In genomic region chr1:21265644-21266043, GRCh38 we compare ENCODE assay signal across 29 cellular contexts. TPM values are rescaled to one million over a fixed set of nuclear protein-coding genes. Genes with fewer than 3 reads are reported as not detected.
DNase-seq lines count a peak whose midpoint lies in the region; ATAC-seq and TF ChIP-seq lines count a peak whose summit lies in the region.
"Had no signal": no experiment of that assay in that cellular context is flagged by ENCODE, and none has a peak within 500 bp of the region (broad histone marks: within the 10 kb centered on the region; RNA-seq: fewer than 3 reads in every experiment).

No MANE protein-coding gene starts in this region.

- H3K27ac Mint-ChIP-seq in chondrocyte (ENCODE audit: unreplicated experiment) (peak overlapping the region; percentile 64), WTC11 (no peak overlapping the region), glutamatergic neuron (ENCODE audit: unreplicated experiment) (no peak overlapping the region)
- H3K27ac Mint-ChIP-seq: natural killer cell had no signal

- H3K9me3 ChIP-seq in left ventricle myocardium inferior (replicated peaks): no peaks in the 10 kb centered on the region
- no peaks in the 10 kb centered on the region for H3K9me3 ChIP-seq in gastrocnemius medialis
- no peaks in the 10 kb centered on the region for H3K9me3 ChIP-seq in vagina
- H3K9me3 ChIP-seq: BE2C, MG63, SJCRH30 had no signal

- POLR2A ChIA-PET in WTC11 (lab: Charles Lee): no interaction called here

- in situ Hi-C loops in gastrocnemius medialis (cut with MboI; ENCODE audit: low sequenced_read_pairs in 4 of 4): no loop called here

- no peak for DNase-seq in left ventricle myocardium inferior
- DNase-seq in Right ventricle myocardium superior: no peak
- no peak for DNase-seq in chondrocyte (ENCODE audit: low spot score)
- DNase-seq in gastrocnemius medialis: no peak
- DNase-seq in vagina (ENCODE audit: extremely low spot score in 2 of 2): no peak
- no peak for DNase-seq in WTC11 (ENCODE audit: low spot score)
- no peak for DNase-seq in activated gamma-delta T cell treated with Interleukin-2 at 50 U/mL for 16 hours
- DNase-seq in glutamatergic neuron: no peak
- DNase-seq: activated CD8-positive, alpha-beta memory T cell treated with anti-CD3 and anti-CD28 coated beads for 24 hours; activated naive CD4-positive, alpha-beta T cell treated with Interleukin-2 at 50 U/mL for 16 hours; activated T-cell treated with anti-CD3 and anti-CD28 coated beads, Interleukin-2, amount 50 U/mL, for 4 hours; amniotic stem cell; BE2C; DMS53; GDM1; natural killer cell; NCI-H1417; NCI-H2107; NCI-H446; OCI-M1; SJCRH30; stimulated activated CD4-positive, alpha-beta T cell treated with anti-CD3 and anti-CD28 coated beads, Interleukin-4, amount 100 ng/mL, for 1 hour; stimulated activated naive CD4-positive, alpha-beta T cell; T-cell; trophoblast cell had no signal

- H3K27ac ChIP-seq in left ventricle myocardium inferior (replicated peaks) (peak overlapping the region; percentile 99), gastrocnemius medialis (peak overlapping the region in 3 of 4 donors; percentile 24 to 85 (median 28)), vagina (peak overlapping the region; percentile 89)
- H3K27ac ChIP-seq: SJCRH30 had no signal

- H3K27me3 ChIP-seq in left ventricle myocardium inferior (ENCODE audit: low read depth): no peaks in the 10 kb centered on the region
- no peaks in the 10 kb centered on the region for H3K27me3 ChIP-seq in gastrocnemius medialis
- H3K27me3 ChIP-seq in vagina: no peaks in the 10 kb centered on the region
- H3K27me3 ChIP-seq: BE2C, MG63, SJCRH30 had no signal

- H3K4me3 Mint-ChIP-seq in chondrocyte (ENCODE audit: unreplicated experiment): no peak overlapping the region
- no peak overlapping the region for H3K4me3 Mint-ChIP-seq in WTC11
- no peak overlapping the region for H3K4me3 Mint-ChIP-seq in glutamatergic neuron (ENCODE audit: unreplicated experiment)
- H3K4me3 Mint-ChIP-seq: activated T-cell treated with anti-CD3 and anti-CD28 coated beads, Interleukin-2, amount 50 U/mL, for 4 hours; central memory CD8-positive, alpha-beta T cell; natural killer cell; T-cell had no signal

- H3K36me3 Mint-ChIP-seq in chondrocyte (ENCODE audit: low read depth): peaks cover 17% of the 10 kb centered on the region
- peaks cover 18% of the 10 kb centered on the region for H3K36me3 Mint-ChIP-seq in WTC11
- H3K36me3 Mint-ChIP-seq in glutamatergic neuron (ENCODE audit: unreplicated experiment): no peaks in the 10 kb centered on the region
- H3K36me3 Mint-ChIP-seq: natural killer cell had no signal

- peaks cover 65% of the 10 kb centered on the region for H3K4me1 Mint-ChIP-seq in chondrocyte (ENCODE audit: low read depth)
- H3K4me1 Mint-ChIP-seq in WTC11: peaks cover 17% of the 10 kb centered on the region
- peaks cover 19% of the 10 kb centered on the region for H3K4me1 Mint-ChIP-seq in glutamatergic neuron (ENCODE audit: low read depth, unreplicated experiment)

- intact Hi-C loops in left ventricle myocardium inferior (cut with micrococcal nuclease): no loop called here
- intact Hi-C loops in Right ventricle myocardium superior (cut with DNase I): no loop called here
- intact Hi-C loops in gastrocnemius medialis (cut with DNase I; ENCODE audit: low total_unique reads): no loop called here
- intact Hi-C loops in vagina (cut with DNase I): no loop called here

- H3K4me3 ChIP-seq in left ventricle myocardium inferior: no peak overlapping the region
- H3K4me3 ChIP-seq in gastrocnemius medialis: no peak overlapping the region
- no peak overlapping the region for H3K4me3 ChIP-seq in vagina
- H3K4me3 ChIP-seq: MG63, SJCRH30 had no signal

- TF ChIP-seq POLR2A in gastrocnemius medialis (IDR thresholded peaks at IDR 0.05) (no peak), vagina (IDR thresholded peaks at IDR 0.05) (no peak)

- no peaks in the 10 kb centered on the region for H3K27me3 Mint-ChIP-seq in chondrocyte (ENCODE audit: low read depth)
- H3K27me3 Mint-ChIP-seq in WTC11 (ENCODE audit: low read depth): no peaks in the 10 kb centered on the region
- peaks cover 6% of the 10 kb centered on the region for H3K27me3 Mint-ChIP-seq in glutamatergic neuron (ENCODE audit: unreplicated experiment)
- H3K27me3 Mint-ChIP-seq: central memory CD8-positive, alpha-beta T cell; T-cell had no signal

- H3K9me3 Mint-ChIP-seq in chondrocyte (ENCODE audit: low read depth) (no peaks in the 10 kb centered on the region), WTC11 (peaks cover 6% of the 10 kb centered on the region), glutamatergic neuron (ENCODE audit: unreplicated experiment) (peaks cover 1% of the 10 kb centered on the region)
- H3K9me3 Mint-ChIP-seq: activated T-cell treated with anti-CD3 and anti-CD28 coated beads, Interleukin-2, amount 50 U/mL, for 4 hours; central memory CD8-positive, alpha-beta T cell; natural killer cell; T-cell had no signal

- ATAC-seq in Right ventricle myocardium superior (ENCODE audit: poor library complexity) (no peak), gastrocnemius medialis (no peak), WTC11 (no peak)
- ATAC-seq: activated CD4-positive, CD25-positive, alpha-beta regulatory T cell treated with anti-CD3 and anti-CD28 coated beads, Interleukin-2, amount 50 U/mL, for 24 hours; activated T-cell treated with anti-CD3 and anti-CD28 coated beads, Interleukin-2, amount 50 U/mL, for 4 hours; left lobe of liver; natural killer cell; T-cell had no signal

- CTCF ChIA-PET in WTC11 (lab: Charles Lee): interaction anchor here (1.3 kb wide), 1 partner anchor 10 kb away, joined by 4 read pairs; no protein-coding TSS in a partner anchor

- H3K36me3 ChIP-seq in left ventricle myocardium inferior (peaks cover 16% of the 10 kb centered on the region), gastrocnemius medialis (no peaks in the 10 kb centered on the region), vagina (peaks cover 0 to 37% of the 10 kb centered on the region in 2 donors)
- H3K36me3 ChIP-seq: MG63 had no signal

- H3K4me1 ChIP-seq in left ventricle myocardium inferior: peaks cover 100% of the 10 kb centered on the region
- H3K4me1 ChIP-seq in gastrocnemius medialis: peaks cover 34 to 40% of the 10 kb centered on the region in 2 donors
- H3K4me1 ChIP-seq in vagina: peaks cover 71% of the 10 kb centered on the region

- TF ChIP-seq CTCF in left ventricle myocardium inferior (IDR thresholded peaks at IDR 0.05; ENCODE audit: borderline replicate concordance): no peak
- TF ChIP-seq CTCF in chondrocyte (IDR thresholded peaks at IDR 0.05): no peak
- no peak for TF ChIP-seq CTCF in gastrocnemius medialis (IDR thresholded peaks at IDR 0.05 in 4 of 5, conservative IDR thresholded peaks at IDR 0.05 in 1 of 5)
- TF ChIP-seq CTCF in vagina (IDR thresholded peaks at IDR 0.05): no peak
- no peak for TF ChIP-seq CTCF in WTC11 (IDR thresholded peaks at IDR 0.05)
- TF ChIP-seq CTCF in glutamatergic neuron (IDR thresholded peaks at IDR 0.05; ENCODE audit: partially characterized antibody, unreplicated experiment): no peak

TF ChIP-seq in WTC11, 78 proteins besides CTCF, POLR2A, EP300 and RAD21 (continues in another document):
- TF ChIP-seq E2F1 (CRISPR knock-in tag; IDR thresholded peaks at IDR 0.05): no peak
- no peak for TF ChIP-seq RORB (CRISPR knock-in tag; IDR thresholded peaks at IDR 0.05)
- no peak for TF ChIP-seq ZNF281 (CRISPR knock-in tag; IDR thresholded peaks at IDR 0.05)
- no peak for TF ChIP-seq OVOL2 (CRISPR knock-in tag; IDR thresholded peaks at IDR 0.05; ENCODE audit: borderline replicate concordance)
- TF ChIP-seq GABPB1 (CRISPR knock-in tag; IDR thresholded peaks at IDR 0.05): no peak
- TF ChIP-seq ZNF263 (CRISPR knock-in tag; IDR thresholded peaks at IDR 0.05; ENCODE audit: low read depth): no peak
- no peak for TF ChIP-seq PREB (CRISPR knock-in tag; IDR thresholded peaks at IDR 0.05; ENCODE audit: borderline replicate concordance)

RNA-seq across cellular contexts. Expression of gene ECE1, which starts 24.6 kb away (rescaled TPM):
- total RNA-seq in left ventricle myocardium inferior (54.7 TPM), Right ventricle myocardium superior (45.3 TPM), chondrocyte (83.7 to 99.2 TPM (median 98.5 TPM) in 3 replicates), gastrocnemius medialis (10 to 100 TPM; 17.1 to 39.9 (median 26.7) TPM), vagina (93.8 TPM), WTC11 (2021) (40.6 to 45.0 TPM (median 42.0 TPM) in 3 replicates), glutamatergic neuron (ENCODE audit: unreplicated experiment) (36.1 TPM)

Comparison
In these comparisons a context has a peak if more than half of its experiments do, and no peak if none do; other contexts are left out.
1. H3K27ac ChIP-seq: peak in every context shown above with its lines; median percentile 99 in left ventricle myocardium inferior; 89 in vagina; 28 in gastrocnemius medialis.